In genomic region chr15:64460206-64460736, GRCh38 we compare ENCODE assay signal across 8 cellular contexts. TPM values are rescaled to one million over a fixed set of nuclear protein-coding genes. Genes with fewer than 3 reads are reported as not detected.
DNase-seq lines count a peak whose midpoint lies in the region; ATAC-seq and TF ChIP-seq lines count a peak whose summit lies in the region.

ZNF609 (plus strand) TSS chr15:64460578; CDS start chr15:64499420, 38,842 bp downstream.

- POLR2A ChIA-PET in BJ (lab: Charles Lee) = no interaction called here
- POLR2A ChIA-PET in PC-3 (lab: Charles Lee; ENCODE audit: unreplicated experiment) = no interaction called here

- CTCF ChIA-PET in BJ (lab: Yijun Ruan, JAX) = interaction anchor here (1.4 kb wide), 1 partner anchor 11 kb away, joined by 4 read pairs; no protein-coding TSS in a partner anchor
- CTCF ChIA-PET in PC-3 (lab: Charles Lee) = interaction anchor here (0.5 to 0.6 kb wide), 2 partner anchors 17 to 83 kb away, joined by 3 to 5 read pairs; no protein-coding TSS in a partner anchor

- H3K4me3 ChIP-seq in BJ (ENCODE audit: low read depth, low read length) = peak within 1 kb of the TSS; percentile 68
- peak within 1 kb of the TSS; percentile 68 for H3K4me3 ChIP-seq in PC-3 (ENCODE audit: low read length)

- peak within 1 kb of the TSS; percentile 8; the same call in 1 of the 2 replicates for H3K27ac ChIP-seq in PC-3 (ENCODE audit: low read length)

- intact Hi-C loops in PC-3 (cut with micrococcal nuclease) = no loop called here

- H3K27me3 Mint-ChIP-seq in activated T-cell treated with anti-CD3 and anti-CD28 coated beads, Interleukin-2, amount 50 U/mL, for 24 hours = no peaks in the 10 kb centered on the region

- no peaks in the 10 kb centered on the region for H3K9me3 ChIP-seq in PC-3 (ENCODE audit: low read length)

- DNase-seq in BJ (ENCODE audit: low read depth) (peak; percentile 39), HuH-7 (ENCODE audit: low spot score) (peak; percentile 94), PC-3 (peak; percentile 92), erythroblast (lab: John Stamatoyannopoulos, UW) (peak; percentile 90 to 95), mucosa of gallbladder (ENCODE audit: low spot score) (peak; percentile 95)
- peak; percentile 97 for DNase-seq in activated T-cell treated with anti-CD3 and anti-CD28 coated beads, Interleukin-2, amount 50 U/mL, for 24 hours
- DNase-seq in stimulated activated CD8-positive, alpha-beta memory T cell treated with anti-CD3 and anti-CD28 coated beads, Interleukin-4, amount 100 ng/mL, for 1 hour (ENCODE audit: low read depth in 2 of 2, low spot score in 1 of 2) = peak; percentile 53 to 72

- peaks cover 84% of the 10 kb centered on the region for H3K4me1 Mint-ChIP-seq in activated T-cell treated with anti-CD3 and anti-CD28 coated beads, Interleukin-2, amount 50 U/mL, for 24 hours (ENCODE audit: low read depth)

- H3K36me3 Mint-ChIP-seq in activated T-cell treated with anti-CD3 and anti-CD28 coated beads, Interleukin-2, amount 50 U/mL, for 24 hours (ENCODE audit: low read depth) = peaks cover 37% of the 10 kb centered on the region

- ATAC-seq in GM19351 (IDR thresholded peaks at IDR 0.05; ENCODE audit: unreplicated experiment) = peak; percentile 51
- peak; percentile 83 for ATAC-seq in PC-3

- H3K36me3 ChIP-seq in BJ (ENCODE audit: control insufficient read depth, insufficient read depth, low read length) (no peaks in the 10 kb centered on the region), PC-3 (ENCODE audit: low read depth, low read length) (no peaks in the 10 kb centered on the region)

- peak within 1 kb of the TSS; percentile 91 for H3K4me3 Mint-ChIP-seq in activated T-cell treated with anti-CD3 and anti-CD28 coated beads, Interleukin-2, amount 50 U/mL, for 24 hours

- H3K27me3 ChIP-seq in BJ (ENCODE audit: control insufficient read depth, insufficient read depth, low read length) (no peaks in the 10 kb centered on the region), PC-3 (ENCODE audit: low read length) (no peaks in the 10 kb centered on the region)

- no peaks in the 10 kb centered on the region for H3K9me2 ChIP-seq in PC-3 (replicated peaks; ENCODE audit: low read length)

- peaks cover 24% of the 10 kb centered on the region for H3K4me1 ChIP-seq in PC-3 (ENCODE audit: insufficient read depth, low read length)

- peak within 1 kb of the TSS; percentile 97 for H3K27ac Mint-ChIP-seq in activated T-cell treated with anti-CD3 and anti-CD28 coated beads, Interleukin-2, amount 50 U/mL, for 24 hours

- H3F3A ChIP-seq in PC-3 (ENCODE audit: low read length, unreplicated experiment) = no peaks in the 10 kb centered on the region

- peaks cover 40% of the 10 kb centered on the region for H3K79me2 ChIP-seq in PC-3 (ENCODE audit: low read length)

- peaks cover 10% of the 10 kb centered on the region; the same call in 1 of the 2 replicates for H4K20me1 ChIP-seq in PC-3 (ENCODE audit: low read length)

- H3K9me3 Mint-ChIP-seq in activated T-cell treated with anti-CD3 and anti-CD28 coated beads, Interleukin-2, amount 50 U/mL, for 24 hours = no peaks in the 10 kb centered on the region

- TF ChIP-seq POLR2A in erythroblast (IDR thresholded peaks at IDR 0.05; ENCODE audit: low read length) = peak; percentile 29

- peak within 1 kb of the TSS; percentile 92 for H3K4me2 ChIP-seq in PC-3 (ENCODE audit: low read length)

- H3K9ac ChIP-seq in PC-3 (ENCODE audit: low read length) = peak within 1 kb of the TSS; percentile 26; the same call in 1 of the 2 replicates

- TF ChIP-seq CTCF in BJ (IDR thresholded peaks at IDR 0.05; ENCODE audit: insufficient read depth, low read depth, low read length) (no peak), PC-3 (conservative IDR thresholded peaks at IDR 0.05; ENCODE audit: low read depth, low read length) (no peak)

- BruUV-seq in PC-3 (replicated peaks; lab: Mats Ljungman, UMichigan) = no TSS peak

- peak within 1 kb of the TSS; percentile 98 for H2AFZ ChIP-seq in PC-3 (ENCODE audit: low read length)

RNA-seq across cellular contexts. Expression of gene ZNF609, which starts in this region (rescaled TPM):
- 12.1 and 12.5 TPM in 2 replicates for polyA plus RNA-seq in BJ (2011; rRNA removed)
- 14.8 and 40.8 TPM in 2 replicates for polyA minus RNA-seq in BJ (2011; rRNA and poly(A)+ RNA removed)
- total RNA-seq in PC-3 (2014; rRNA removed) = 9.9 and 15.4 TPM in 2 replicates
- total RNA-seq in mucosa of gallbladder = 36.3 TPM

Comparison
In these comparisons a context has a peak if more than half of its experiments do, and no peak if none do; other contexts are left out.
1. Peak in every context shown above with its lines: DNase-seq, ATAC-seq, H3K4me3 ChIP-seq and H3K27ac ChIP-seq.
2. DNase-seq: peak in every context shown above with its lines; median percentile 97 in activated T-cell treated with anti-CD3 and anti-CD28 coated beads, Interleukin-2, amount 50 U/mL, for 24 hours; 95 in mucosa of gallbladder; 94 in HuH-7; 92 in erythroblast; 92 in PC-3; 62 in stimulated activated CD8-positive, alpha-beta memory T cell treated with anti-CD3 and anti-CD28 coated beads, Interleukin-4, amount 100 ng/mL, for 1 hour; 39 in BJ.